12 cellular contexts compared by ENCODE assay signal in genomic region chr6:20952605-20953004, GRCh38.
DNase-seq lines count a peak whose midpoint lies in the region; ATAC-seq and TF ChIP-seq lines count a peak whose summit lies in the region.
"Had no signal": no experiment of that assay in that cellular context is flagged by ENCODE, and none has a peak within 500 bp of the region (broad histone marks: within the 10 kb centered on the region; RNA-seq: fewer than 3 reads in every experiment).

No MANE protein-coding gene starts in this region.

- no peak for TF ChIP-seq POLR2A in heart left ventricle (IDR thresholded peaks at IDR 0.05)

- H4K20me1 ChIP-seq in OCI-LY3 (ENCODE audit: insufficient read depth, low read length) (no peaks in the 10 kb centered on the region), fibroblast of lung (ENCODE audit: control insufficient read depth, extremely low read depth, insufficient read depth, low read length) (no peaks in the 10 kb centered on the region)

- peaks cover 0 to 15% (median 0%) of the 10 kb centered on the region in 9 donors for H3K36me3 ChIP-seq in heart left ventricle
- no peaks in the 10 kb centered on the region for H3K36me3 ChIP-seq in OCI-LY3 (replicated peaks; ENCODE audit: low read depth, low read length)
- H3K36me3 ChIP-seq in fibroblast of lung (ENCODE audit: control insufficient read depth, insufficient read depth, low read length): no peaks in the 10 kb centered on the region

- H3K79me2 ChIP-seq in OCI-LY3 (ENCODE audit: low read length) (no peaks in the 10 kb centered on the region), fibroblast of lung (ENCODE audit: control insufficient read depth, insufficient read depth, low read length) (no peaks in the 10 kb centered on the region)

- peak in 1 of 5 donors; percentile 14 for DNase-seq in heart left ventricle
- no peak for DNase-seq in left ventricle myocardium superior
- peak; percentile 38 to 89 for DNase-seq in fibroblast of lung (ENCODE audit: low read depth in 2 of 2)
- no peak for DNase-seq in iPS-NIHi11 (ENCODE audit: low spot score)
- no peak for DNase-seq in GM19240 (ENCODE audit: insufficient read length, low spot score)
- DNase-seq: CD4-positive, alpha-beta memory T cell; natural killer cell; T-helper 2 cell had no signal

- H2AFZ ChIP-seq in OCI-LY3 (ENCODE audit: low read depth, low read length): no peak overlapping the region
- no peak overlapping the region for H2AFZ ChIP-seq in fibroblast of lung (ENCODE audit: low read length)

- no peaks in the 10 kb centered on the region for H3K27me3 ChIP-seq in heart left ventricle
- no peaks in the 10 kb centered on the region for H3K27me3 ChIP-seq in OCI-LY3 (ENCODE audit: low read depth, low read length)
- no peaks in the 10 kb centered on the region for H3K27me3 ChIP-seq in fibroblast of lung (ENCODE audit: control insufficient read depth, insufficient read depth, low read length)
- H3K27me3 ChIP-seq: esophagus muscularis mucosa had no signal

- TF ChIP-seq CTCF in heart left ventricle (IDR thresholded peaks at IDR 0.05) (no peak), OCI-LY3 (IDR thresholded peaks at IDR 0.05; ENCODE audit: low read depth, low read length) (no peak), fibroblast of lung (conservative IDR thresholded peaks at IDR 0.05 in 1 of 2, IDR thresholded peaks at IDR 0.05 in 1 of 2; ENCODE audit: low read depth in 1 of 2, low read length in 2 of 2) (no peak)

- ATAC-seq in heart left ventricle: peak in 3 of 4 donors; percentile 41 to 85 (median 47)
- ATAC-seq in left ventricle myocardium superior: no peak
- ATAC-seq in HG02642 (IDR thresholded peaks at IDR 0.05; ENCODE audit: poor library complexity, unreplicated experiment): no peak
- no peak for ATAC-seq in HG03439 (IDR thresholded peaks at IDR 0.05; ENCODE audit: unreplicated experiment)
- ATAC-seq: natural killer cell had no signal

- 63 to 67% (median 65%) methylated on average over 4 of the region's 4 CpGs for WGBS in heart left ventricle, 4 donors

- peaks cover 0 to 16% (median 6%) of the 10 kb centered on the region in 12 donors for H3K4me1 ChIP-seq in heart left ventricle
- peaks cover 54% of the 10 kb centered on the region for H3K4me1 ChIP-seq in OCI-LY3 (ENCODE audit: low read length)
- no peaks in the 10 kb centered on the region for H3K4me1 ChIP-seq in fibroblast of lung (ENCODE audit: control insufficient read depth, extremely low read depth, insufficient read depth, low read length)

- no peak overlapping the region for H3K9ac ChIP-seq in OCI-LY3 (ENCODE audit: low read length)
- H3K9ac ChIP-seq in fibroblast of lung (ENCODE audit: insufficient read depth, low read length): no peak overlapping the region

- H3K4me2 ChIP-seq in OCI-LY3 (ENCODE audit: low read length) (peak overlapping the region; percentile 41), fibroblast of lung (ENCODE audit: extremely low read depth, insufficient read depth, low read length) (no peak overlapping the region)

- H3K27ac ChIP-seq in heart left ventricle (peak overlapping the region in 2 of 12 donors; percentile 4 to 25), OCI-LY3 (ENCODE audit: low read length) (no peak overlapping the region), fibroblast of lung (ENCODE audit: insufficient read depth, low read length) (no peak overlapping the region)
- H3K27ac ChIP-seq: esophagus muscularis mucosa had no signal

- no peaks in the 10 kb centered on the region for H3K9me3 ChIP-seq in heart left ventricle
- H3K9me3 ChIP-seq in OCI-LY3 (ENCODE audit: insufficient read depth, low read length): no peaks in the 10 kb centered on the region
- no peaks in the 10 kb centered on the region for H3K9me3 ChIP-seq in fibroblast of lung (ENCODE audit: control insufficient read depth, insufficient read depth, low read depth, low read length)
- H3K9me3 ChIP-seq: esophagus muscularis mucosa had no signal

- H3K4me3 ChIP-seq in heart left ventricle: no peak overlapping the region
- H3K4me3 ChIP-seq in OCI-LY3 (ENCODE audit: low read length): no peak overlapping the region
- H3K4me3 ChIP-seq in fibroblast of lung (replicated peaks in 1 of 4; ENCODE audit: control extremely low read depth in 1 of 4, insufficient read depth in 1 of 4, low read depth in 3 of 4, low read length in 4 of 4): no peak overlapping the region
- H3K4me3 ChIP-seq: esophagus muscularis mucosa had no signal

- intact Hi-C loops in heart left ventricle (cut with DNase I): no loop called here
- intact Hi-C loops in left ventricle myocardium superior (cut with micrococcal nuclease): no loop called here

Comparison
In these comparisons a context has a peak if more than half of its experiments do, and no peak if none do; other contexts are left out.
1. ATAC-seq: peak in heart left ventricle (3 of 4); none in left ventricle myocardium superior (single experiment), HG02642 (single experiment) and HG03439 (single experiment).
2. DNase-seq: peak in fibroblast of lung (2 of 2); none in left ventricle myocardium superior (single experiment), iPS-NIHi11 (single experiment) and GM19240 (single experiment).